15 cellular contexts compared by ENCODE assay signal in the genomic region with DNA sequence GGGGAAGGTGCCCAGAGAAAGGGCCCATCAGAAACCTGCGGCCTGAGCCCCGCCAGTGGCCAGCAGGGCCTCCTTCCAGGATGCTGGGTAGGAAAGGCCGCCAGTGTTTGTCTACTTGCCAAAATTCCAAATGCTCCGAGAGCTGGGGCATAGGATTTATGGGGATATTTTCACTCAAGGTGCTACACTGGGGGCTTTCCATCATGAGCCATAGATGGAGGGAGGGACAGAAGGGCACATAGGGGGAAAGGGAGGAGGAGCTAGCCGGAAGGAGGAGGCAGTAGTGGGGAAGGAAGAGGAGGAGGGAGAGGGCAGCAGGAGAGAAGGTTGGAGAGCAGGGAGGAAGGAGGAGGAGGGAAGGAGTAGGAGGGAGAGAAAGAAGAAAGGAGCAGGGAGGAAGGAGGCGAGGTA.
"Had no signal": no experiment of that assay in that cellular context is flagged by ENCODE, and none has a peak within 500 bp of the region (broad histone marks: within the 10 kb centered on the region; RNA-seq: fewer than 3 reads in every experiment).

No MANE protein-coding gene starts in this region.

- H3K27me3 Mint-ChIP-seq: T-helper 17 cell had no signal

- H3K4me3 ChIP-seq: body of pancreas, gastroesophageal sphincter, right atrium auricular region, spleen, upper lobe of right lung had no signal

- H3K27ac ChIP-seq: body of pancreas, right atrium auricular region, spleen, upper lobe of right lung had no signal

- H3K9me3 ChIP-seq: body of pancreas, upper lobe of right lung had no signal

- ATAC-seq: activated CD8-positive, alpha-beta memory T cell treated with anti-CD3 and anti-CD28 coated beads, Interleukin-2, amount 10 ng/mL, durations not matched to agents 7 days and 5 days; body of pancreas; gastroesophageal sphincter; left ventricle myocardium superior; stimulated activated naive B cell treated with anti-CD40 and anti-IgM and Interleukin-4, amounts not matched to agents 10 μg/mL and 1 μg/mL and 100 μg/mL, for 72 hours; T-helper 17 cell; upper lobe of right lung had no signal

- H3K4me3 Mint-ChIP-seq: activated CD8-positive, alpha-beta memory T cell treated with anti-CD3 and anti-CD28 coated beads, Interleukin-2, amount 10 ng/mL, durations not matched to agents 7 days and 5 days; stimulated activated naive B cell treated with anti-CD40 and anti-IgM and Interleukin-4, amounts not matched to agents 10 μg/mL and 1 μg/mL and 100 μg/mL, for 72 hours; T-helper 17 cell had no signal

- H3K27ac Mint-ChIP-seq: activated CD8-positive, alpha-beta memory T cell treated with anti-CD3 and anti-CD28 coated beads, Interleukin-2, amount 10 ng/mL, durations not matched to agents 7 days and 5 days; stimulated activated naive B cell treated with anti-CD40 and anti-IgM and Interleukin-4, amounts not matched to agents 10 μg/mL and 1 μg/mL and 100 μg/mL, for 72 hours; T-helper 17 cell had no signal

- H3K36me3 ChIP-seq: gastroesophageal sphincter, right atrium auricular region, spleen, upper lobe of right lung had no signal

- H3K4me1 Mint-ChIP-seq: activated CD8-positive, alpha-beta memory T cell treated with anti-CD3 and anti-CD28 coated beads, Interleukin-2, amount 10 ng/mL, durations not matched to agents 7 days and 5 days had no signal

- H3K27me3 ChIP-seq: body of pancreas, gastroesophageal sphincter, right atrium auricular region, spleen, upper lobe of right lung had no signal

- DNase-seq: activated CD4-positive, alpha-beta T cell treated with anti-CD3 and anti-CD28 coated beads, Interleukin-2, amount 50 U/mL, for 1 hour; activated CD8-positive, alpha-beta memory T cell treated with anti-CD3 and anti-CD28 coated beads, Interleukin-2, amount 10 ng/mL, durations not matched to agents 7 days and 5 days; activated T-cell treated with anti-CD3 and anti-CD28 coated beads, Interleukin-2, amount 50 U/mL, for 48 hours; body of pancreas; central memory CD4-positive, alpha-beta T cell; cortex of kidney; effector memory CD4-positive, alpha-beta T cell; left ventricle myocardium superior; spleen; stimulated activated CD4-positive, alpha-beta T cell treated with anti-CD3 and anti-CD28 coated beads, Interleukin-1b, Interleukin-23, amount 100 ng/mL, for 48 hours; stimulated activated naive B cell treated with anti-CD40 and anti-IgM and Interleukin-4, amounts not matched to agents 10 μg/mL and 1 μg/mL and 100 μg/mL, for 72 hours; T-helper 17 cell; upper lobe of right lung had no signal

- H3K36me3 Mint-ChIP-seq: activated CD8-positive, alpha-beta memory T cell treated with anti-CD3 and anti-CD28 coated beads, Interleukin-2, amount 10 ng/mL, durations not matched to agents 7 days and 5 days had no signal
